ENCODE assay signal across 8 cellular contexts in the genomic region with DNA sequence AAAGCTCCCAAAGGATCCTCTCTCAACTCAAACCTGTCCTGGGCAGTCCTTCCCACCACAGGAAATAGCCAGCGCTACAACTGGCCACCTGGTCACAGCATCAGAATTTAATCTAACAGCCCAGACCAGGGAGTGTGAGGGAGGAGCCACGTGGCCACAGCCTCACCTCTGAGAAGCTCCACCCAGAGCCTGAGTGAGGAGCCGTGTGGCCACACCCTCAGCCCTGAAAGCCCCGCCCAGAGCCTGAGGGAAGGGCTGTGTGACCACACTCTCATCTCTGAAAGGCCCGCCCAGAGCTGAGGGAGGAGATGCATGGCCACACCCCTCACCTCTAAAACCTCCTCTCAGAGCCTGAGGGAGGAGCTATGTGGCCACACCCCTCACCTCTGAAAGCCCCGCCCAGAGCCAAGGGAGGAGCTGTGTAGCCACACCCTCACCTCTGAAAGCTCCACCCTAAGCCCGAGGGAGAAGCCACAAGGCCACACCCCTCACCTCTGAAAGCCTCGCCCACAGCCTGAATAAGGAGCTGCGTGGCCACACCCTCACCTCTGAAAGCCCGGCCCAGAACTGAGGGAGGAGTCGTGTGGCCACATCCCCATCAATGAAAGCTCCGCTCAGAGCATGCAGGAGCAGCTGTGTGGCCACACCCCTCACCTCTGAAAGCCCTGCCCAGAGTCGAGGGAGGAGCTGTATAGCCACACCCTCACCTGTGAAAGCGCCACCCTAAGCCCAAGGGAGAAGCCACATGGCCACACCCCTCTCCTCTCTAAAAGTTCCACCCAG. TPM values are rescaled to one million over a fixed set of nuclear protein-coding genes. Genes with fewer than 3 reads are reported as not detected.
A peak's percentile ranks its signal among the peaks of the same experiment; 100 is the strongest.
DNase-seq lines count a peak whose midpoint lies in the region.

No MANE protein-coding gene starts in this region.

- H3K4me1 ChIP-seq in GM23248 (ENCODE audit: insufficient read depth) (no peaks in the 10 kb centered on the region), Karpas-422 (ENCODE audit: low read length) (peaks cover 6% of the 10 kb centered on the region; the same call in 1 of the 2 replicates)

- H3K27me3 ChIP-seq in GM23248 (replicated peaks; ENCODE audit: insufficient read depth) (peaks cover 8% of the 10 kb centered on the region; the same call in 1 of the 2 replicates), Karpas-422 (ENCODE audit: low read length) (no peaks in the 10 kb centered on the region)

- H4K20me1 ChIP-seq in GM23248 (ENCODE audit: insufficient read depth) (no peaks in the 10 kb centered on the region), Karpas-422 (ENCODE audit: insufficient read depth, low read depth, low read length) (no peaks in the 10 kb centered on the region)

- no peaks in the 10 kb centered on the region for H3K27me3 Mint-ChIP-seq in activated naive CD4-positive, alpha-beta T cell treated with anti-CD3 and anti-CD28 coated beads, Interleukin-2, amount 50 U/mL, for 24 hours

- WGBS in GM23248 (ENCODE audit: low coverage in 1 of 2, low lambda C conversion rate in 2 of 2, missing lambda C conversion rate in 2 of 2), 2 experiments = 4 to 9% methylated on average over 14 of the region's 14 CpGs

- peak overlapping the region; percentile 42 for H3K4me3 Mint-ChIP-seq in activated naive CD4-positive, alpha-beta T cell treated with anti-CD3 and anti-CD28 coated beads, Interleukin-2, amount 50 U/mL, for 24 hours

- no peaks in the 10 kb centered on the region for H3F3A ChIP-seq in GM23248 (ENCODE audit: insufficient read depth)

- H3K27ac Mint-ChIP-seq in activated naive CD4-positive, alpha-beta T cell treated with anti-CD3 and anti-CD28 coated beads, Interleukin-2, amount 50 U/mL, for 24 hours = no peak overlapping the region

- H3K9me2 ChIP-seq in GM23248 (ENCODE audit: insufficient read depth) (no peaks in the 10 kb centered on the region), Karpas-422 (replicated peaks; ENCODE audit: insufficient read depth, low read length) (no peaks in the 10 kb centered on the region)

- in situ Hi-C loops in GM23248 (cut with MboI) = no loop called here

- no peaks in the 10 kb centered on the region for H3K9me3 Mint-ChIP-seq in activated naive CD4-positive, alpha-beta T cell treated with anti-CD3 and anti-CD28 coated beads, Interleukin-2, amount 50 U/mL, for 24 hours

- H3K27ac ChIP-seq in GM23248 (no peak overlapping the region), Karpas-422 (ENCODE audit: low read length) (no peak overlapping the region)

- no peaks in the 10 kb centered on the region for H3K79me2 ChIP-seq in GM23248 (ENCODE audit: insufficient read depth)
- H3K79me2 ChIP-seq in Karpas-422 (ENCODE audit: low read length) = no peaks in the 10 kb centered on the region

- H3K9me3 ChIP-seq in GM23248 (ENCODE audit: low read depth) (no peaks in the 10 kb centered on the region), Karpas-422 (ENCODE audit: low read length) (no peaks in the 10 kb centered on the region)

- H3K9ac ChIP-seq in GM23248 (no peak overlapping the region), Karpas-422 (ENCODE audit: low read length) (no peak overlapping the region)

- H3K4me3 ChIP-seq in GM23248 (no peak overlapping the region), Karpas-422 (ENCODE audit: low read length) (no peak overlapping the region)

- H2AFZ ChIP-seq in GM23248 = no peak overlapping the region
- no peak overlapping the region for H2AFZ ChIP-seq in Karpas-422 (ENCODE audit: low read length)

- peaks cover 10% of the 10 kb centered on the region for H3K4me1 Mint-ChIP-seq in activated naive CD4-positive, alpha-beta T cell treated with anti-CD3 and anti-CD28 coated beads, Interleukin-2, amount 50 U/mL, for 24 hours

- peak; percentile 42 for DNase-seq in GM03348 (ENCODE audit: low spot score)
- peak; percentile 68 for DNase-seq in GM23248
- DNase-seq in Karpas-422 = peak; percentile 99
- DNase-seq in SK-N-DZ (ENCODE audit: low spot score) = peak; percentile 81
- peak; percentile 97 for DNase-seq in islet precursor cell
- DNase-seq in stimulated activated CD8-positive, alpha-beta memory T cell treated with anti-CD3 and anti-CD28 coated beads, Interleukin-4, amount 100 ng/mL, for 24 hours (ENCODE audit: low read depth) = peak; percentile 31
- no peak for DNase-seq in DMS79 treated with DMSO at 0.1 percent for 48 hours (lab: John Stamatoyannopoulos, UW)

- H3K36me3 ChIP-seq in GM23248 (ENCODE audit: low read depth) (no peaks in the 10 kb centered on the region), Karpas-422 (ENCODE audit: insufficient read depth, low read length) (no peaks in the 10 kb centered on the region)

- no peak overlapping the region for H3K4me2 ChIP-seq in GM23248 (ENCODE audit: unreplicated experiment)
- no peak overlapping the region for H3K4me2 ChIP-seq in Karpas-422 (ENCODE audit: low read depth, low read length, poor library complexity, severe bottlenecking)

- H3K36me3 Mint-ChIP-seq in activated naive CD4-positive, alpha-beta T cell treated with anti-CD3 and anti-CD28 coated beads, Interleukin-2, amount 50 U/mL, for 24 hours = no peaks in the 10 kb centered on the region

RNA-seq across cellular contexts. Expression of a gene that starts 28.6 kb away (rescaled TPM):
- not detected in 2 replicates for total RNA-seq in GM23248 (2014; rRNA removed; shearing (Covaris generic))
- not detected in 2 replicates for polyA plus RNA-seq in GM23248 (2016; fragmentation: Nextera tagmentation; extraction: Ambion mirVana)
- total RNA-seq in Karpas-422 (2014; rRNA removed; shearing (Covaris generic); ENCODE audit: low replicate concordance) = not detected in 2 replicates
- 0.42 TPM in 1 of 2 replicates, not detected in the other for polyA plus RNA-seq in SK-N-DZ (2014; cell fraction: cytosol; rRNA removed)
- polyA plus RNA-seq in SK-N-DZ (2014; cell fraction: nucleus; rRNA removed) = not detected in 2 replicates

RNA-seq across cellular contexts. Expression of a gene that starts 45.9 kb away (rescaled TPM):
- not detected in 2 replicates for total RNA-seq in GM23248 (2014; rRNA removed; shearing (Covaris generic))
- 0.62 and 1.2 TPM in 2 replicates for polyA plus RNA-seq in GM23248 (2016; fragmentation: Nextera tagmentation; extraction: Ambion mirVana)
- not detected in 2 replicates for total RNA-seq in Karpas-422 (2014; rRNA removed; shearing (Covaris generic); ENCODE audit: low replicate concordance)
- polyA plus RNA-seq in SK-N-DZ (2014; cell fraction: cytosol; rRNA removed) = 3.7 and 4.3 TPM in 2 replicates
- 6.9 and 10.0 TPM in 2 replicates for polyA plus RNA-seq in SK-N-DZ (2014; cell fraction: nucleus; rRNA removed)
